Comparison of ENCODE assay signal across 8 cellular contexts in genomic region chr14:24036180-24036962, GRCh38. TPM values are rescaled to one million over a fixed set of nuclear protein-coding genes. Genes with fewer than 3 reads are reported as not detected.
DNase-seq lines count a peak whose midpoint lies in the region; ATAC-seq and TF ChIP-seq lines count a peak whose summit lies in the region.
"Not testable (repeated sequence)": the region's sequence is repeated elsewhere in the genome, so short reads cannot be mapped to it uniquely, and the experiment has no call there.

No MANE protein-coding gene starts in this region.

- peak overlapping the region; percentile 90 for H3K27ac Mint-ChIP-seq in stimulated activated effector memory CD8-positive, alpha-beta T cell treated with anti-CD3 and anti-CD28 coated beads, Interleukin-12 subunit alpha, Interleukin-12 subunit beta, amount 100 ng/mL, for 72 hours

- not testable (repeated sequence) for H3K9me3 Mint-ChIP-seq in stimulated activated effector memory CD8-positive, alpha-beta T cell treated with anti-CD3 and anti-CD28 coated beads, Interleukin-12 subunit alpha, Interleukin-12 subunit beta, amount 100 ng/mL, for 72 hours

- H3K4me3 ChIP-seq in MG63 (peak overlapping the region; percentile 59), fibroblast of mammary gland (ENCODE audit: control insufficient read depth, low read depth, low read length) (peak overlapping the region; percentile 52)

- H3K4me3 Mint-ChIP-seq in stimulated activated effector memory CD8-positive, alpha-beta T cell treated with anti-CD3 and anti-CD28 coated beads, Interleukin-12 subunit alpha, Interleukin-12 subunit beta, amount 100 ng/mL, for 72 hours: peak overlapping the region; percentile 88

- H3K36me3 ChIP-seq in MG63: not testable (repeated sequence)

- not testable (repeated sequence) for H3K36me3 Mint-ChIP-seq in stimulated activated effector memory CD8-positive, alpha-beta T cell treated with anti-CD3 and anti-CD28 coated beads, Interleukin-12 subunit alpha, Interleukin-12 subunit beta, amount 100 ng/mL, for 72 hours

- DNase-seq in DMS79 treated with DMSO at 0.1 percent for 48 hours (lab: John Stamatoyannopoulos, UW) (peak; percentile 86), H4 (ENCODE audit: low spot score) (peak; percentile 71), MG63 (peak; percentile 81), RPMI7951 (ENCODE audit: low read depth) (peak; percentile 81), fibroblast of mammary gland (ENCODE audit: low read depth) (peak; percentile 52), myocyte (ENCODE audit: low read depth) (peak; percentile 74)
- DNase-seq in activated T-helper 9 cell treated with anti-CD3 and anti-CD28 coated beads, Interleukin-2, amount 50 U/mL, for 16 hours (ENCODE audit: low read depth): peak; percentile 47
- peak; percentile 48 to 80 for DNase-seq in stimulated activated effector memory CD8-positive, alpha-beta T cell treated with anti-CD3 and anti-CD28 coated beads, Interleukin-12 subunit alpha, Interleukin-12 subunit beta, amount 100 ng/mL, for 72 hours (ENCODE audit: low spot score in 2 of 2)

- not testable (repeated sequence) for H3K9me3 ChIP-seq in MG63

- peak; percentile 86 for ATAC-seq in stimulated activated effector memory CD8-positive, alpha-beta T cell treated with anti-CD3 and anti-CD28 coated beads, Interleukin-12 subunit alpha, Interleukin-12 subunit beta, amount 100 ng/mL, for 72 hours

- TF ChIP-seq CTCF in fibroblast of mammary gland (conservative IDR thresholded peaks at IDR 0.05; ENCODE audit: control insufficient read depth, insufficient read depth, low read depth, low read length): peak; percentile 80

- not testable (repeated sequence) for H3K27me3 ChIP-seq in MG63

- peaks cover 13% of the 10 kb centered on the region for H3K4me1 Mint-ChIP-seq in stimulated activated effector memory CD8-positive, alpha-beta T cell treated with anti-CD3 and anti-CD28 coated beads, Interleukin-12 subunit alpha, Interleukin-12 subunit beta, amount 100 ng/mL, for 72 hours

RNA-seq across cellular contexts. Expression of gene CARMIL3, which starts 15.4 kb away (rescaled TPM):
- total RNA-seq in H4 (2014; rRNA removed; shearing (Covaris generic)): 0.14 TPM in 1 of 2 replicates, not detected in the other
- total RNA-seq in MG63 (2014; rRNA removed; shearing (Covaris generic); ENCODE audit: low replicate concordance): not detected in 2 replicates
- under 0.01 and 0.12 TPM in 2 replicates for total RNA-seq in RPMI7951 (2014; rRNA removed; shearing (Covaris generic))
- total RNA-seq in myocyte: 0.19 TPM in 1 of 2 replicates, not detected in the other
- 0.04 TPM for polyA plus RNA-seq in myocyte (2012)

RNA-seq across cellular contexts. Expression of gene CPNE6, which starts 35.0 kb away (rescaled TPM):
- total RNA-seq in H4 (2014; rRNA removed; shearing (Covaris generic)): not detected in 2 replicates
- not detected in 2 replicates for total RNA-seq in MG63 (2014; rRNA removed; shearing (Covaris generic); ENCODE audit: low replicate concordance)
- not detected in 2 replicates for total RNA-seq in RPMI7951 (2014; rRNA removed; shearing (Covaris generic))
- not detected in 2 replicates for total RNA-seq in myocyte
- 0.04 TPM for polyA plus RNA-seq in myocyte (2012)

RNA-seq across cellular contexts. Expression of gene DHRS4L2, which starts 47.6 kb away (rescaled TPM):
- total RNA-seq in H4 (2014; rRNA removed; shearing (Covaris generic)): 5.5 and 12.0 TPM in 2 replicates
- total RNA-seq in MG63 (2014; rRNA removed; shearing (Covaris generic); ENCODE audit: low replicate concordance): 2.0 and 13.5 TPM in 2 replicates
- total RNA-seq in RPMI7951 (2014; rRNA removed; shearing (Covaris generic)): 15.9 and 16.5 TPM in 2 replicates
- total RNA-seq in myocyte: 5.7 and 5.8 TPM in 2 replicates
- 17.2 TPM for polyA plus RNA-seq in myocyte (2012)

RNA-seq across cellular contexts. Expression of gene PCK2, which starts 57.7 kb away (rescaled TPM):
- 14.3 and 16.0 TPM in 2 replicates for total RNA-seq in H4 (2014; rRNA removed; shearing (Covaris generic))
- total RNA-seq in MG63 (2014; rRNA removed; shearing (Covaris generic); ENCODE audit: low replicate concordance): 6.7 and 27.5 TPM in 2 replicates
- 12.3 and 12.5 TPM in 2 replicates for total RNA-seq in RPMI7951 (2014; rRNA removed; shearing (Covaris generic))
- 8.2 and 8.7 TPM in 2 replicates for total RNA-seq in myocyte
- 76.6 TPM for polyA plus RNA-seq in myocyte (2012)

Comparison
In these comparisons a context has a peak if more than half of its experiments do, and no peak if none do; other contexts are left out.
1. Peak in every context shown above with its lines: DNase-seq, ATAC-seq and H3K4me3 ChIP-seq.